Comparison of ENCODE assay signal across 15 cellular contexts in genomic region chr3:169077394-169077906, GRCh38.
DNase-seq lines count a peak whose midpoint lies in the region; ATAC-seq lines count a peak whose summit lies in the region.
"Had no signal": no experiment of that assay in that cellular context is flagged by ENCODE, and none has a peak within 500 bp of the region (broad histone marks: within the 10 kb centered on the region; RNA-seq: fewer than 3 reads in every experiment).

No MANE protein-coding gene starts in this region.

- H3K27me3 Mint-ChIP-seq in naive thymus-derived CD8-positive, alpha-beta T cell, result no peaks in the 10 kb centered on the region

- H3K27ac Mint-ChIP-seq in naive thymus-derived CD8-positive, alpha-beta T cell, result no peak overlapping the region
- H3K27ac Mint-ChIP-seq: activated naive CD4-positive, alpha-beta T cell treated with anti-CD3 and anti-CD28 coated beads, Interleukin-2, amount 50 U/mL, for 72 hours; CD14-positive monocyte; WTC11 had no signal

- H3K4me1 Mint-ChIP-seq in naive thymus-derived CD8-positive, alpha-beta T cell, result no peaks in the 10 kb centered on the region
- H3K4me1 Mint-ChIP-seq: CD14-positive monocyte, neural crest cell had no signal

- H3K4me3 Mint-ChIP-seq in naive thymus-derived CD8-positive, alpha-beta T cell, result no peak overlapping the region
- H3K4me3 Mint-ChIP-seq: CD14-positive monocyte, neural crest cell, WTC11 had no signal

- POLR2A ChIA-PET in naive thymus-derived CD8-positive, alpha-beta T cell (lab: Charles Lee), result no interaction called here

- DNase-seq in retina, result no peak
- DNase-seq in activated CD8-positive, alpha-beta memory T cell treated with anti-CD3 and anti-CD28 coated beads, Interleukin-2, amount 50 U/mL, for 4 hours, result no peak
- no peak for DNase-seq in D341Med (ENCODE audit: low spot score)
- no peak for DNase-seq in naive thymus-derived CD8-positive, alpha-beta T cell
- DNase-seq: caudate nucleus, foreskin keratinocyte, MV-4-11, sigmoid colon had no signal

- peaks cover 0 to 6% (median 0%) of the 10 kb centered on the region in 9 donors for H3K9me3 Mint-ChIP-seq in naive thymus-derived CD8-positive, alpha-beta T cell
- H3K9me3 Mint-ChIP-seq: activated naive CD4-positive, alpha-beta T cell treated with anti-CD3 and anti-CD28 coated beads, Interleukin-2, amount 50 U/mL, for 72 hours; neural crest cell; WTC11 had no signal

- peak; percentile 79 for ATAC-seq in GM18907 (IDR thresholded peaks at IDR 0.05; ENCODE audit: unreplicated experiment)
- ATAC-seq in GM21576 (IDR thresholded peaks at IDR 0.05; ENCODE audit: unreplicated experiment), result peak; percentile 61
- ATAC-seq in HG03060 (IDR thresholded peaks at IDR 0.05; ENCODE audit: low read depth, unreplicated experiment), result peak; percentile 98
- ATAC-seq in naive thymus-derived CD8-positive, alpha-beta T cell, result no peak
- ATAC-seq: activated naive CD4-positive, alpha-beta T cell treated with anti-CD3 and anti-CD28 coated beads, Interleukin-2, amount 50 U/mL, for 72 hours; foreskin keratinocyte; WTC11 had no signal

- no peaks in the 10 kb centered on the region for H3K36me3 Mint-ChIP-seq in naive thymus-derived CD8-positive, alpha-beta T cell
- H3K36me3 Mint-ChIP-seq: activated naive CD4-positive, alpha-beta T cell treated with anti-CD3 and anti-CD28 coated beads, Interleukin-2, amount 50 U/mL, for 72 hours; CD14-positive monocyte; WTC11 had no signal

Comparison
In these comparisons a context has a peak if more than half of its experiments do, and no peak if none do; other contexts are left out.
1. ATAC-seq: peak in GM18907 (single experiment), GM21576 (single experiment) and HG03060 (single experiment); none in naive thymus-derived CD8-positive, alpha-beta T cell (0 of 2).